ENCODE assay signal across 24 cellular contexts in the genomic region with DNA sequence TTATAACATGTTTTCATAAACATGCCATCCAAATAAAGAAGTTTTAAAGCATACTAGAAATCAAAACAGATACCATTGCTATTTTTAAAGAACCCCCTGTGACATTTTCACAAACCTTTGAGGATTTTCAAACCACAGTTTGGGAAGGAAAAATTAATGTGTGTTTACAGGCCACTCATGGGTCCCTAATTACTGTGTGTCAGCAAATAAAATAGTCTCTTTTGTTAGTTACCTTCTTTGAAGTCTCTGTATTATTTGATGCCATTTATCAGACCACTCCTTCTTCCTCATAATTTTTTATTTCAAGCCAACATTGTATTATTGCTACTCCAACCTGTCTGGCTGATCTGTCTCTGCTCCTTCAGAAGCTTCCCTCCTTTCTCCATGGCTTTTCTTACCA.
"Had no signal": no experiment of that assay in that cellular context is flagged by ENCODE, and none has a peak within 500 bp of the region (broad histone marks: within the 10 kb centered on the region; RNA-seq: fewer than 3 reads in every experiment).

No MANE protein-coding gene starts in this region.

- DNase-seq: Karpas-422, KG1, MG63, NCI-H1092, NCI-H1436 treated with DMSO at 0.1 percent for 48 hours, NCI-H1694, NCI-H187 treated with DMSO at 0.1 percent for 48 hours, NCI-H2029 treated with DMSO at 0.1 percent for 48 hours, NCI-H2171, NCI-H226, NCI-H446, NCI-H510A, NCI-H524 treated with DMSO at 0.1 percent for 48 hours, NCI-H69, OCI-M1, PC-9, Peyer's patch, SHP77 treated with DMSO at 0.1 percent for 48 hours, SJCRH30, T-helper 1 cell, T-helper 17 cell had no signal

- H3K4me1 ChIP-seq: Peyer's patch, SJCRH30 had no signal

- H3K27ac ChIP-seq: PC-9, Peyer's patch, SJCRH30 had no signal

- H3K27ac Mint-ChIP-seq: T-helper 17 cell had no signal

- H3K4me3 ChIP-seq: MG63, PC-9, Peyer's patch, SJCRH30 had no signal

- H3K4me2 ChIP-seq: PC-9 had no signal

- H3K4me3 Mint-ChIP-seq: T-helper 17 cell had no signal

- H3K27me3 ChIP-seq: MG63, Peyer's patch, SJCRH30 had no signal

- H3K27me3 Mint-ChIP-seq: T-helper 17 cell had no signal

- FAIRE-seq: HTR-8/SVneo had no signal

- H3K36me3 ChIP-seq: MG63, Peyer's patch, SJCRH30 had no signal

- H3K9me3 ChIP-seq: MG63, Peyer's patch, SJCRH30 had no signal

- ATAC-seq: Right ventricle myocardium inferior, SK-N-SH treated with all-trans-retinoic acid at 6 μM for 48 hours, T-helper 17 cell had no signal

- H3K4me1 Mint-ChIP-seq: T-helper 17 cell had no signal

- H2AFZ ChIP-seq: PC-9 had no signal
